In genomic region chr12:85448548-85449139, GRCh38 we compare ENCODE assay signal across 9 cellular contexts.
A peak's percentile ranks its signal among the peaks of the same experiment; 100 is the strongest.
DNase-seq lines count a peak whose midpoint lies in the region; ATAC-seq and TF ChIP-seq lines count a peak whose summit lies in the region.
"Had no signal": no experiment of that assay in that cellular context is flagged by ENCODE, and none has a peak within 500 bp of the region (broad histone marks: within the 10 kb centered on the region; RNA-seq: fewer than 3 reads in every experiment).

No MANE protein-coding gene starts in this region.

- no peak overlapping the region for H3K27ac Mint-ChIP-seq in T-cell

- H3K4me1 Mint-ChIP-seq in T-cell = no peaks in the 10 kb centered on the region

- POLR2A ChIA-PET in T-cell (lab: Charles Lee) = no interaction called here

- ATAC-seq in HG02610 (IDR thresholded peaks at IDR 0.05; ENCODE audit: unreplicated experiment) = no peak
- no peak for ATAC-seq in T-cell (replicated peaks in 1 of 4)
- ATAC-seq: esophagus mucosa had no signal

- DNase-seq in NCI-H2081 (lab: John Stamatoyannopoulos, UW) = peak; percentile 23 to 34
- DNase-seq in NCI-H2081 treated with DMSO at 0.1 percent for 48 hours (lab: John Stamatoyannopoulos, UW) = no peak
- peak; percentile 6 for DNase-seq in NCI-H1105 (lab: John Stamatoyannopoulos, UW)
- DNase-seq in colonic mucosa = no peak
- DNase-seq in retinal pigment epithelial cell (ENCODE audit: low read depth) = no peak
- DNase-seq in T-cell = no peak
- no peak for DNase-seq in T1000 (lab: John Stamatoyannopoulos, UW)

- peaks cover 0 to 5% (median 0%) of the 10 kb centered on the region in 3 donors for H3K9me3 Mint-ChIP-seq in T-cell

- H3K4me1 ChIP-seq in colonic mucosa = no peaks in the 10 kb centered on the region

- H3K27ac ChIP-seq in colonic mucosa = no peak overlapping the region

- H3K27me3 Mint-ChIP-seq in T-cell = peaks cover 0 to 4% of the 10 kb centered on the region in 2 donors

- H3K36me3 ChIP-seq in colonic mucosa = no peaks in the 10 kb centered on the region

- H3K4me3 ChIP-seq in colonic mucosa = no peak overlapping the region
- no peak overlapping the region for H3K4me3 ChIP-seq in retinal pigment epithelial cell (ENCODE audit: low read length)

- TF ChIP-seq CTCF in colonic mucosa (IDR thresholded peaks at IDR 0.05) = peak; percentile 45
- peak; percentile 52 for TF ChIP-seq CTCF in retinal pigment epithelial cell (conservative IDR thresholded peaks at IDR 0.05; ENCODE audit: low read depth, low read length)

- no peaks in the 10 kb centered on the region for H3K27me3 ChIP-seq in colonic mucosa

- H3K9me3 ChIP-seq in colonic mucosa = no peaks in the 10 kb centered on the region

- no peaks in the 10 kb centered on the region for H3K36me3 Mint-ChIP-seq in T-cell

- no peak overlapping the region for H3K4me3 Mint-ChIP-seq in T-cell

- H3K9ac ChIP-seq in colonic mucosa (ENCODE audit: low read depth in 2 of 2, low read length in 2 of 2) = no peak overlapping the region

- intact Hi-C loops in colonic mucosa (cut with DNase I) = loop anchor here (10.0 kb wide), 1 partner anchor 374 kb away; no protein-coding TSS in a partner anchor

- CTCF ChIA-PET in T-cell (lab: Charles Lee) = no interaction called here

Comparison
In these comparisons a context has a peak if more than half of its experiments do, and no peak if none do; other contexts are left out.
1. DNase-seq: peak in NCI-H2081 (2 of 2) and NCI-H1105 (single experiment); none in NCI-H2081 treated with DMSO at 0.1 percent for 48 hours (single experiment), colonic mucosa (single experiment), retinal pigment epithelial cell (single experiment), T-cell (0 of 34) and T1000 (single experiment).